Comparison of ENCODE assay signal across 22 cellular contexts in genomic region chr2:148184967-148185366, GRCh38.
"Had no signal": no experiment of that assay in that cellular context is flagged by ENCODE, and none has a peak within 500 bp of the region (broad histone marks: within the 10 kb centered on the region; RNA-seq: fewer than 3 reads in every experiment).

No MANE protein-coding gene starts in this region.

- H3K4me2 ChIP-seq: hepatocyte had no signal

- H3K27ac ChIP-seq: dorsolateral prefrontal cortex, hepatocyte, neutrophil, spleen, testis, tibial nerve had no signal

- H3K9me3 ChIP-seq: neutrophil, spleen, testis, tibial nerve had no signal

- H3K27me3 ChIP-seq: dorsolateral prefrontal cortex, hepatocyte, neutrophil, spleen, testis, tibial nerve had no signal

- H3K4me3 ChIP-seq: dorsolateral prefrontal cortex, hepatocyte, lung, spleen, testis, tibial nerve had no signal

- H2AFZ ChIP-seq: hepatocyte had no signal

- ATAC-seq: left cardiac atrium; left ventricle myocardium superior; naive thymus-derived CD8-positive, alpha-beta T cell; sciatic nerve; stimulated activated memory B cell treated with anti-CD40 and anti-IgM and Interleukin-4, amounts not matched to agents 10 μg/mL and 1 μg/mL and 100 μg/mL, for 72 hours; stimulated activated naive CD8-positive, alpha-beta T cell treated with anti-CD3 and anti-CD28 coated beads, Interleukin-15, amount 100 ng/mL, for 72 hours had no signal

- H3K4me1 ChIP-seq: spleen, testis, tibial nerve had no signal

- DNase-seq: cortex of kidney; dorsolateral prefrontal cortex; effector CD8-positive, alpha-beta T cell; foreskin melanocyte; head of caudate nucleus; kidney; left cardiac atrium; left ventricle myocardium superior; mesendoderm; naive thymus-derived CD8-positive, alpha-beta T cell; spleen; stimulated activated CD4-positive, alpha-beta T cell treated with anti-CD3 and anti-CD28 coated beads, Interleukin-15, amount 100 ng/mL, for 24 hours; stimulated activated CD4-positive, alpha-beta T cell treated with anti-CD3 and anti-CD28 coated beads, Interleukin-1b, Interleukin-23, amount 100 ng/mL, for 48 hours; stimulated activated CD4-positive, alpha-beta T cell treated with anti-CD3 and anti-CD28 coated beads, Interleukin-4, amount 100 ng/mL, for 24 hours; stimulated activated naive CD8-positive, alpha-beta T cell treated with anti-CD3 and anti-CD28 coated beads, Interleukin-15, amount 100 ng/mL, for 72 hours; testis had no signal
